1 cellular context compared by ENCODE assay signal in genomic region chr15:82792068-82792467, GRCh38.
A peak's percentile ranks its signal among the peaks of the same experiment; 100 is the strongest.
TF ChIP-seq lines count a peak whose summit lies in the region.

No MANE protein-coding gene starts in this region.

TF ChIP-seq in K562, 482 proteins besides CTCF, POLR2A, EP300 and RAD21:
- TF ChIP-seq PBX2 (CRISPR knock-in tag; IDR thresholded peaks at IDR 0.05; ENCODE audit: low read depth) (no peak), PBX2 (tag; conservative IDR thresholded peaks at IDR 0.05; ENCODE audit: low read depth) (no peak), MEIS2 (IDR thresholded peaks at IDR 0.05; ENCODE audit: partially characterized antibody) (peak; percentile 14), HDGF (IDR thresholded peaks at IDR 0.05) (no peak), ETS1 (conservative IDR thresholded peaks at IDR 0.05; ENCODE audit: control insufficient read depth, low read depth, low read length) (no peak), TEAD4 (IDR thresholded peaks at IDR 0.05; ENCODE audit: low read length) (0 out of 2 replicates have a peak, but pooled peaks have one; percentile 20), TEAD4 (CRISPR knock-in tag; IDR thresholded peaks at IDR 0.05; ENCODE audit: borderline replicate concordance) (no peak), KDM1A (IDR thresholded peaks at IDR 0.05) (peak; percentile 63 to 66; a peak in 3 of 4 replicates), RCOR1 (IDR thresholded peaks at IDR 0.05; ENCODE audit: borderline replicate concordance in 1 of 2, low read depth in 2 of 2, low read length in 2 of 2) (0 out of 4 replicates have a peak, but pooled peaks of 1 of the 2 experiments have one; percentile 14)
